In the genomic region with DNA sequence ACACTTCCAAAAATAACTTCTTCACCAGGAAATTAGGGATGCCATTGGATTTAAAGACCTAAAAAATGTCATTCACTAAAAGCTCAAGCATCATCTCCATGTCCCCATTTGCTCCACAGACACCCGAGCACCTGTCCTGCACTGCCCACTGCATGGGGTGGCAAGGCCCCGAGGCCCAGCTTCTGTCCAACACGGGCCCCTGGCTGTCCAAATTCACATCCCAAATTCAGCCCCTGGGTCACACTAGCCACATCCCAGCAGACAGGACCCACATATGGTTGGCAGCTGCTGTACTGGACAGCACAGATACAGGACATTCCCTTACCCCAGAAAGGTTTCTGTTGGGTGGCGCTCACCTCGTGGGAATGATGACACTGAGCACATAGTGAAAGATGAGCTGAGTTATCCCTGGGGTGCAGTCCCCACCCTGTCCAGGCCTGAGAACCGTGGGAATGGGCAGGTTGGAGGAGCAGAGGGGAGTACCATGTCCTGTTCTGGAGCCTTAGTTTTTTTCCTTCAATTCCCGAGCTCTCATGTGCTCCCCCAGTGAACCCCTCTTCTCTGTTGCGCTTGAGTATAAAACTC, we compare ENCODE assay signal across 1 cellular context.
TF ChIP-seq lines count a peak whose summit lies in the region.

No MANE protein-coding gene starts in this region.

TF ChIP-seq in K562, 482 proteins besides CTCF, POLR2A, EP300 and RAD21:
- TF ChIP-seq SRSF3 (IDR thresholded peaks at IDR 0.05; ENCODE audit: insufficient read depth, low read length) (no peak), GATA2 (CRISPR knock-in tag; IDR thresholded peaks at IDR 0.05) (no peak), ZBTB49 (CRISPR knock-in tag; IDR thresholded peaks at IDR 0.05; ENCODE audit: borderline replicate concordance) (no peak), IRF2 (CRISPR knock-in tag; IDR thresholded peaks at IDR 0.05) (no peak), UBTF (IDR thresholded peaks at IDR 0.05; ENCODE audit: borderline replicate concordance in 1 of 2, low read depth in 2 of 2, low read length in 2 of 2) (no peak), CTBP1 (IDR thresholded peaks at IDR 0.05; ENCODE audit: borderline replicate concordance) (no peak), NR2F6 (CRISPR knock-in tag; IDR thresholded peaks at IDR 0.05) (no peak), ZKSCAN8 (CRISPR knock-in tag; IDR thresholded peaks at IDR 0.05) (no peak), TRIM24 (IDR thresholded peaks at IDR 0.05) (no peak), ZNF24 (IDR thresholded peaks at IDR 0.05) (no peak)
- TF ChIP-seq, protein P1, sequence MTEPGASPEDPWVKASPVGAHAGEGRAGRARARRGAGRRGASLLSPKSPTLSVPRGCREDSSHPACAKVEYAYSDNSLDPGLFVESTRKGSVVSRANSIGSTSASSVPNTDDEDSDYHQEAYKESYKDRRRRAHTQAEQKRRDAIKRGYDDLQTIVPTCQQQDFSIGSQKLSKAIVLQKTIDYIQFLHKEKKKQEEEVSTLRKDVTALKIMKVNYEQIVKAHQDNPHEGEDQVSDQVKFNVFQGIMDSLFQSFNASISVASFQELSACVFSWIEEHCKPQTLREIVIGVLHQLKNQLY (CRISPR knock-in tag; conservative IDR thresholded peaks at IDR 0.05) = no peak
